In the genomic region with DNA sequence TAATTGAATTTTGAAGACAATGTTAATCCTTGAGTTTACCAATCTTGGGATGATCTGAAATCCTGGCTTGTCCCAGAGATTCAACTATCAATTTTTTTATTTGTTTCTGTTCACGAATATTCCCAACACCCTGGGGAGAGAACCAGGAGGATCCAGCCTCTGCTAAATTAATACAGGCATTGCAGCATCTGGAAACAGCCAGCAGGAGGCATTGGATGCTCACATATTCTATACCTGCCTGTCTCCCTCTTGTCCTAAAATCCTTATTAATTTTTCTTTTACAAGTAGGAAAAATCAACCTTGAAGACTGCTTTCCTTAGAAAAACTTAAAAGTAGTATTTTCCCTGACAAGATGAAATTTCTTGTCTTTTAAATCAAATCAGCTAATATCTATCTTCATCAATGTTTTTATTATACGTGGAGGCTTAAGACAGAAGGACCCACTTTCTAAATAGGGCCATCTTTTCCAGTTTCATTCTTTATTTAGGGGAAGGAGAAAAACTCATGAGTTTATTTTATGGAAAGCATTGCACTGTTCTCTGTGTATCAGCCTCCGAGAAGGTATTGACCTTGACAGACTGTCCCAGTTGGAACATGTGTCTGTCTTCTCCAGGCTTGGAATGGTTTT, we compare ENCODE assay signal across 8 cellular contexts.
DNase-seq lines count a peak whose midpoint lies in the region; ATAC-seq, FAIRE-seq and TF ChIP-seq lines count a peak whose summit lies in the region.

No MANE protein-coding gene starts in this region.

- H3K4me3 ChIP-seq in BJ (ENCODE audit: low read depth, low read length) = no peak overlapping the region
- H3K4me3 ChIP-seq in left lung = no peak overlapping the region

- DNase-seq in BJ (ENCODE audit: low read depth) = no peak
- DNase-seq in NCI-H460 (ENCODE audit: extremely low read depth, low read depth) = peak; percentile 36
- peak; percentile 70 for DNase-seq in cerebellar cortex (ENCODE audit: low spot score)
- DNase-seq in left lung = no peak
- peak; percentile 33 for DNase-seq in urothelium cell line (ENCODE audit: low spot score)
- DNase-seq in T-helper 9 cell = no peak

- no peaks in the 10 kb centered on the region for H3K36me3 ChIP-seq in BJ (ENCODE audit: control insufficient read depth, insufficient read depth, low read length)
- H3K36me3 ChIP-seq in left lung = no peaks in the 10 kb centered on the region

- intact Hi-C loops in left lung (cut with DNase I) = no loop called here

- no peak overlapping the region for H3K27ac ChIP-seq in left lung

- H3K9me3 ChIP-seq in left lung = no peaks in the 10 kb centered on the region

- CTCF ChIA-PET in BJ (lab: Yijun Ruan, JAX) = interaction anchor here (1.0 kb wide), 1 partner anchor 429 kb away, joined by 3 read pairs; no protein-coding TSS in a partner anchor

- no peak for FAIRE-seq in urothelium cell line (lab: Jason Lieb, UNC)

- TF ChIP-seq CTCF in BJ (IDR thresholded peaks at IDR 0.05; ENCODE audit: insufficient read depth, low read depth, low read length) = peak; percentile 90
- peak; percentile 63 to 75 for TF ChIP-seq CTCF in left lung (IDR thresholded peaks at IDR 0.05)

- ATAC-seq in GM18867 (IDR thresholded peaks at IDR 0.05; ENCODE audit: unreplicated experiment) (peak; percentile 33), left lung (peak; percentile 85), GM21723 (IDR thresholded peaks at IDR 0.05; ENCODE audit: unreplicated experiment) (no peak)

- peaks cover 0 to 15% of the 10 kb centered on the region in 2 donors for H3K4me1 ChIP-seq in left lung

- POLR2A ChIA-PET in BJ (lab: Charles Lee) = no interaction called here

- no peaks in the 10 kb centered on the region for H3K27me3 ChIP-seq in BJ (ENCODE audit: control insufficient read depth, insufficient read depth, low read length)
- no peaks in the 10 kb centered on the region for H3K27me3 ChIP-seq in left lung

Comparison
In these comparisons a context has a peak if more than half of its experiments do, and no peak if none do; other contexts are left out.
1. DNase-seq: peak in NCI-H460 (single experiment), cerebellar cortex (single experiment) and urothelium cell line (single experiment); none in BJ (single experiment), left lung (0 of 2) and T-helper 9 cell (single experiment).